ENCODE assay signal across 8 cellular contexts in genomic region chr11:65661599-65662246, GRCh38. TPM values are rescaled to one million over a fixed set of nuclear protein-coding genes. Genes with fewer than 3 reads are reported as not detected.
DNase-seq lines count a peak whose midpoint lies in the region; ATAC-seq lines count a peak whose summit lies in the region.

No MANE protein-coding gene starts in this region.

- H3K4me1 Mint-ChIP-seq in activated CD8-positive, alpha-beta T cell treated with anti-CD3 and anti-CD28 coated beads, Interleukin-2, amount 10 ng/mL, durations not matched to agents 7 days and 5 days (ENCODE audit: low read depth) = peaks cover 35% of the 10 kb centered on the region

- H3K36me3 ChIP-seq in H7 (replicated peaks; ENCODE audit: control insufficient read depth, insufficient read depth, low read length) (peaks cover 38% of the 10 kb centered on the region), skeletal muscle tissue (ENCODE audit: control insufficient read depth in 3 of 3, insufficient read depth in 3 of 3, low read length in 3 of 3) (peaks cover 43 to 47% (median 44%) of the 10 kb centered on the region in 3 donors)

- H3K9ac ChIP-seq in skeletal muscle tissue (ENCODE audit: low read depth in 1 of 3, low read length in 3 of 3) = peak overlapping the region; percentile 96 to 97 (median 97)

- WGBS in right cardiac atrium = 58% methylated on average over 25 of the region's 25 CpGs

- intact Hi-C loops in right cardiac atrium (cut with DNase I) = no loop called here

- H3K9me3 ChIP-seq in right cardiac atrium (ENCODE audit: control insufficient read depth, low read length) (no peaks in the 10 kb centered on the region), skeletal muscle tissue (ENCODE audit: control insufficient read depth in 3 of 3, low read length in 3 of 3) (no peaks in the 10 kb centered on the region)

- H3K4me3 Mint-ChIP-seq in activated CD8-positive, alpha-beta T cell treated with anti-CD3 and anti-CD28 coated beads, Interleukin-2, amount 10 ng/mL, durations not matched to agents 7 days and 5 days = peak overlapping the region; percentile 81

- H3K36me3 Mint-ChIP-seq in activated CD8-positive, alpha-beta T cell treated with anti-CD3 and anti-CD28 coated beads, Interleukin-2, amount 10 ng/mL, durations not matched to agents 7 days and 5 days (ENCODE audit: low read depth) = peaks cover 44% of the 10 kb centered on the region

- CTCF ChIA-PET in activated CD8-positive, alpha-beta T cell treated with anti-CD3 and anti-CD28 coated beads, Interleukin-2, amount 10 ng/mL, durations not matched to agents 7 days and 5 days (lab: Charles Lee) = interaction anchor here (2.3 kb wide), 1 partner anchor 8 kb away, joined by 10 read pairs; no protein-coding TSS in a partner anchor

- H3K27me3 ChIP-seq in H7 (ENCODE audit: control insufficient read depth, insufficient read depth, low read length) (no peaks in the 10 kb centered on the region), right cardiac atrium (ENCODE audit: control insufficient read depth, insufficient read depth) (no peaks in the 10 kb centered on the region), skeletal muscle tissue (ENCODE audit: control insufficient read depth in 3 of 3, insufficient read depth in 3 of 3, low read length in 3 of 3) (no peaks in the 10 kb centered on the region)

- POLR2A ChIA-PET in activated CD8-positive, alpha-beta T cell treated with anti-CD3 and anti-CD28 coated beads, Interleukin-2, amount 10 ng/mL, durations not matched to agents 7 days and 5 days (lab: Charles Lee) = interaction anchor here (1.1 to 3.6 kb wide), 3 partner anchors 9 to 47 kb away, joined by 3 to 27 read pairs (median 3); partner anchors contain the start of gene PCNX3

- no peaks in the 10 kb centered on the region for H3K27me3 Mint-ChIP-seq in activated CD8-positive, alpha-beta T cell treated with anti-CD3 and anti-CD28 coated beads, Interleukin-2, amount 10 ng/mL, durations not matched to agents 7 days and 5 days (ENCODE audit: low read depth)

- H3K4me1 ChIP-seq in right cardiac atrium (ENCODE audit: control insufficient read depth, insufficient read depth, low read length) = peaks cover 7% of the 10 kb centered on the region
- H3K4me1 ChIP-seq in skeletal muscle tissue (ENCODE audit: control insufficient read depth in 3 of 3, insufficient read depth in 3 of 3, low read length in 3 of 3) = peaks cover 14 to 23% (median 19%) of the 10 kb centered on the region in 3 donors

- peak overlapping the region; percentile 97 for H3K27ac ChIP-seq in right cardiac atrium (ENCODE audit: low read length)
- H3K27ac ChIP-seq in skeletal muscle tissue (ENCODE audit: low read depth, low read length) = peak overlapping the region; percentile 98

- no peak for ATAC-seq in activated CD8-positive, alpha-beta T cell treated with anti-CD3 and anti-CD28 coated beads, Interleukin-2, amount 10 ng/mL, durations not matched to agents 7 days and 5 days
- ATAC-seq in right cardiac atrium (peak in 1 of 2 donors; percentile 0), HG03025 (IDR thresholded peaks at IDR 0.05; ENCODE audit: low FRiP score, unreplicated experiment) (no peak)

- peak overlapping the region; percentile 73 for H3K27ac Mint-ChIP-seq in activated CD8-positive, alpha-beta T cell treated with anti-CD3 and anti-CD28 coated beads, Interleukin-2, amount 10 ng/mL, durations not matched to agents 7 days and 5 days

- H3K4me3 ChIP-seq in H7 (ENCODE audit: insufficient read depth, low read depth, low read length) (peak overlapping the region; percentile 75), right cardiac atrium (ENCODE audit: low read length) (peak overlapping the region; percentile 85), skeletal muscle tissue (ENCODE audit: low read length in 3 of 3) (peak overlapping the region; percentile 86 to 97 (median 95))

- DNase-seq in H7 (no peak), right cardiac atrium (peak in 1 of 3 donors; percentile 65), superior temporal gyrus (ENCODE audit: extremely low spot score) (no peak), NCI-H345 treated with DMSO at 0.1 percent for 48 hours (lab: John Stamatoyannopoulos, UW; ENCODE audit: unreplicated experiment) (no peak), AML-193 (lab: John Stamatoyannopoulos, UW) (no peak)
- no peak for DNase-seq in activated CD8-positive, alpha-beta T cell treated with anti-CD3 and anti-CD28 coated beads, Interleukin-2, amount 10 ng/mL, durations not matched to agents 7 days and 5 days

- no peaks in the 10 kb centered on the region for H3K9me3 Mint-ChIP-seq in activated CD8-positive, alpha-beta T cell treated with anti-CD3 and anti-CD28 coated beads, Interleukin-2, amount 10 ng/mL, durations not matched to agents 7 days and 5 days (ENCODE audit: insufficient read depth)

RNA-seq across cellular contexts. Expression of gene RELA, which starts 1.0 kb away (rescaled TPM):
- total RNA-seq in H7 (2014; rRNA removed; shearing (Covaris generic)) = 17.7 and 28.4 TPM in 2 replicates
- total RNA-seq in activated CD8-positive, alpha-beta T cell treated with anti-CD3 and anti-CD28 coated beads, Interleukin-2, amount 10 ng/mL, durations not matched to agents 7 days and 5 days = 10 to 100 TPM; 72.5 to 82.4 TPM
- total RNA-seq in right cardiac atrium (10 to 100 TPM; 40.1 to 54.6 (median 40.9) TPM), skeletal muscle tissue (13.0 TPM)
- 30.6 TPM for polyA plus RNA-seq in right cardiac atrium

RNA-seq across cellular contexts. Expression of gene SIPA1, which starts 23.8 kb away (rescaled TPM):
- total RNA-seq in H7 (2014; rRNA removed; shearing (Covaris generic)) = 52.7 and 65.9 TPM in 2 replicates
- total RNA-seq in activated CD8-positive, alpha-beta T cell treated with anti-CD3 and anti-CD28 coated beads, Interleukin-2, amount 10 ng/mL, durations not matched to agents 7 days and 5 days = 100 to 1,000 TPM; 245 to 274 TPM
- total RNA-seq in right cardiac atrium (10 to 100 TPM; 22.4 to 27.4 (median 26.2) TPM), skeletal muscle tissue (15.7 TPM)
- 19.3 TPM for polyA plus RNA-seq in right cardiac atrium

RNA-seq across cellular contexts. Expression of gene PCNX3, which starts 46.1 kb away (rescaled TPM):
- 21.7 and 25.9 TPM in 2 replicates for total RNA-seq in H7 (2014; rRNA removed; shearing (Covaris generic))
- 10 to 100 TPM; 50.1 to 54.8 TPM for total RNA-seq in activated CD8-positive, alpha-beta T cell treated with anti-CD3 and anti-CD28 coated beads, Interleukin-2, amount 10 ng/mL, durations not matched to agents 7 days and 5 days
- total RNA-seq in right cardiac atrium = 10 to 100 TPM; 13.4 to 17.2 (median 14.8) TPM
- 10.2 TPM for polyA plus RNA-seq in right cardiac atrium
- total RNA-seq in skeletal muscle tissue = 4.7 TPM

RNA-seq across cellular contexts. Expression of gene MAP3K11, which starts 47.7 kb away (rescaled TPM):
- total RNA-seq in H7 (2014; rRNA removed; shearing (Covaris generic)) = 30.1 and 33.2 TPM in 2 replicates
- 10 to 100 TPM; 56.7 to 66.5 TPM for total RNA-seq in activated CD8-positive, alpha-beta T cell treated with anti-CD3 and anti-CD28 coated beads, Interleukin-2, amount 10 ng/mL, durations not matched to agents 7 days and 5 days
- total RNA-seq in right cardiac atrium = 10 to 100 TPM; 35.0 to 41.2 (median 38.1) TPM
- 30.8 TPM for polyA plus RNA-seq in right cardiac atrium
- total RNA-seq in skeletal muscle tissue = 23.0 TPM

RNA-seq across cellular contexts. Expression of gene KAT5, which starts 50.3 kb away (rescaled TPM):
- 37.2 and 51.1 TPM in 2 replicates for total RNA-seq in H7 (2014; rRNA removed; shearing (Covaris generic))
- 10 to 100 TPM; 63.2 to 68.7 TPM for total RNA-seq in activated CD8-positive, alpha-beta T cell treated with anti-CD3 and anti-CD28 coated beads, Interleukin-2, amount 10 ng/mL, durations not matched to agents 7 days and 5 days
- total RNA-seq in right cardiac atrium (10 to 100 TPM; 49.0 to 57.2 (median 54.0) TPM), skeletal muscle tissue (44.9 TPM)
- 49.1 TPM for polyA plus RNA-seq in right cardiac atrium
